ENCODE assay signal across 2 cellular contexts in the genomic region with DNA sequence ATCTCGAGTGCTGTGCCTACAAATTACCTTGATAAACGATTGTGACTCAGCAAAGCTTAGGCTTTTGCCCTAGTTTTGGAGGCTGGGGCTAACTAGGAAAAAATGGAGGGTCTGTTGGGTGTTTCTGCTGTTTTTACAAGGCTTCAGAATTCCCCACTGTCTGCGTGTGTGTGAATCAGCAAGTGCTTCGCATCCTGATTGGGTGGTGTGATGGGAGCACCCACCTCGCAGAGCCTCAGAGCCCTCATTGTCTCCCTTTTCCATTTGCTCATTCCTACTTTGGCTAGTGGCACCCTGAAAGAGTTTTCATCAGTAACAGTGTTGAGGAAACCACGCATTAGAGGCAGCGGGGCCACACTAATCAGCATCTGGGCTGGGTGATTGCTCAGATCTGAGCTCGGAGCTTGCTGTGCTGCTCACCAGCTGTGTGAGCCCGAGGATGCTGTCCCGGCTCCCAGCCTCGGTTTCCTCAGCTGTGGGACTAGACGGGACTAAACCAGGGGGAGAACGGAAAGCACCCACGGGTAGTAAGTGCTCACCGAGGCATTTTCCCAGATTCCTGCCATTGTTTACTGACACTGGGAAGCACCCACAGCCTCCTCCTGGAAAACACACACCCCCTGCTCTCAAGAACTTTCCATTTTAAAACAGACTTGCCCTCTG.
TF ChIP-seq lines count a peak whose summit lies in the region.

No MANE protein-coding gene starts in this region.

TF ChIP-seq in GM23338, 12 proteins besides CTCF, POLR2A, EP300 and RAD21 (continues in another document):
- TF ChIP-seq CREB1 (CRISPR knock-in tag; IDR thresholded peaks at IDR 0.05; ENCODE audit: low read depth), result no peak
- TF ChIP-seq EZH2 (IDR thresholded peaks at IDR 0.05; ENCODE audit: low read depth, unreplicated experiment), result no peak
- TF ChIP-seq, protein P1, sequence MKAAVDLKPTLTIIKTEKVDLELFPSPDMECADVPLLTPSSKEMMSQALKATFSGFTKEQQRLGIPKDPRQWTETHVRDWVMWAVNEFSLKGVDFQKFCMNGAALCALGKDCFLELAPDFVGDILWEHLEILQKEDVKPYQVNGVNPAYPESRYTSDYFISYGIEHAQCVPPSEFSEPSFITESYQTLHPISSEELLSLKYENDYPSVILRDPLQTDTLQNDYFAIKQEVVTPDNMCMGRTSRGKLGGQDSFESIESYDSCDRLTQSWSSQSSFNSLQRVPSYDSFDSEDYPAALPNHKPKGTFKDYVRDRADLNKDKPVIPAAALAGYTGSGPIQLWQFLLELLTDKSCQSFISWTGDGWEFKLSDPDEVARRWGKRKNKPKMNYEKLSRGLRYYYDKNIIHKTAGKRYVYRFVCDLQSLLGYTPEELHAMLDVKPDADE (IDR thresholded peaks at IDR 0.05), result no peak
- TF ChIP-seq JUNB (IDR thresholded peaks at IDR 0.05; ENCODE audit: unreplicated experiment), result no peak
- TF ChIP-seq POLR2AphosphoS5 (IDR thresholded peaks at IDR 0.05; ENCODE audit: low read depth), result no peak
- no peak for TF ChIP-seq ZNF114 (CRISPR knock-in tag; IDR thresholded peaks at IDR 0.05)
- TF ChIP-seq NANOG (IDR thresholded peaks at IDR 0.05; ENCODE audit: borderline replicate concordance), result no peak
- TF ChIP-seq, protein P2, sequence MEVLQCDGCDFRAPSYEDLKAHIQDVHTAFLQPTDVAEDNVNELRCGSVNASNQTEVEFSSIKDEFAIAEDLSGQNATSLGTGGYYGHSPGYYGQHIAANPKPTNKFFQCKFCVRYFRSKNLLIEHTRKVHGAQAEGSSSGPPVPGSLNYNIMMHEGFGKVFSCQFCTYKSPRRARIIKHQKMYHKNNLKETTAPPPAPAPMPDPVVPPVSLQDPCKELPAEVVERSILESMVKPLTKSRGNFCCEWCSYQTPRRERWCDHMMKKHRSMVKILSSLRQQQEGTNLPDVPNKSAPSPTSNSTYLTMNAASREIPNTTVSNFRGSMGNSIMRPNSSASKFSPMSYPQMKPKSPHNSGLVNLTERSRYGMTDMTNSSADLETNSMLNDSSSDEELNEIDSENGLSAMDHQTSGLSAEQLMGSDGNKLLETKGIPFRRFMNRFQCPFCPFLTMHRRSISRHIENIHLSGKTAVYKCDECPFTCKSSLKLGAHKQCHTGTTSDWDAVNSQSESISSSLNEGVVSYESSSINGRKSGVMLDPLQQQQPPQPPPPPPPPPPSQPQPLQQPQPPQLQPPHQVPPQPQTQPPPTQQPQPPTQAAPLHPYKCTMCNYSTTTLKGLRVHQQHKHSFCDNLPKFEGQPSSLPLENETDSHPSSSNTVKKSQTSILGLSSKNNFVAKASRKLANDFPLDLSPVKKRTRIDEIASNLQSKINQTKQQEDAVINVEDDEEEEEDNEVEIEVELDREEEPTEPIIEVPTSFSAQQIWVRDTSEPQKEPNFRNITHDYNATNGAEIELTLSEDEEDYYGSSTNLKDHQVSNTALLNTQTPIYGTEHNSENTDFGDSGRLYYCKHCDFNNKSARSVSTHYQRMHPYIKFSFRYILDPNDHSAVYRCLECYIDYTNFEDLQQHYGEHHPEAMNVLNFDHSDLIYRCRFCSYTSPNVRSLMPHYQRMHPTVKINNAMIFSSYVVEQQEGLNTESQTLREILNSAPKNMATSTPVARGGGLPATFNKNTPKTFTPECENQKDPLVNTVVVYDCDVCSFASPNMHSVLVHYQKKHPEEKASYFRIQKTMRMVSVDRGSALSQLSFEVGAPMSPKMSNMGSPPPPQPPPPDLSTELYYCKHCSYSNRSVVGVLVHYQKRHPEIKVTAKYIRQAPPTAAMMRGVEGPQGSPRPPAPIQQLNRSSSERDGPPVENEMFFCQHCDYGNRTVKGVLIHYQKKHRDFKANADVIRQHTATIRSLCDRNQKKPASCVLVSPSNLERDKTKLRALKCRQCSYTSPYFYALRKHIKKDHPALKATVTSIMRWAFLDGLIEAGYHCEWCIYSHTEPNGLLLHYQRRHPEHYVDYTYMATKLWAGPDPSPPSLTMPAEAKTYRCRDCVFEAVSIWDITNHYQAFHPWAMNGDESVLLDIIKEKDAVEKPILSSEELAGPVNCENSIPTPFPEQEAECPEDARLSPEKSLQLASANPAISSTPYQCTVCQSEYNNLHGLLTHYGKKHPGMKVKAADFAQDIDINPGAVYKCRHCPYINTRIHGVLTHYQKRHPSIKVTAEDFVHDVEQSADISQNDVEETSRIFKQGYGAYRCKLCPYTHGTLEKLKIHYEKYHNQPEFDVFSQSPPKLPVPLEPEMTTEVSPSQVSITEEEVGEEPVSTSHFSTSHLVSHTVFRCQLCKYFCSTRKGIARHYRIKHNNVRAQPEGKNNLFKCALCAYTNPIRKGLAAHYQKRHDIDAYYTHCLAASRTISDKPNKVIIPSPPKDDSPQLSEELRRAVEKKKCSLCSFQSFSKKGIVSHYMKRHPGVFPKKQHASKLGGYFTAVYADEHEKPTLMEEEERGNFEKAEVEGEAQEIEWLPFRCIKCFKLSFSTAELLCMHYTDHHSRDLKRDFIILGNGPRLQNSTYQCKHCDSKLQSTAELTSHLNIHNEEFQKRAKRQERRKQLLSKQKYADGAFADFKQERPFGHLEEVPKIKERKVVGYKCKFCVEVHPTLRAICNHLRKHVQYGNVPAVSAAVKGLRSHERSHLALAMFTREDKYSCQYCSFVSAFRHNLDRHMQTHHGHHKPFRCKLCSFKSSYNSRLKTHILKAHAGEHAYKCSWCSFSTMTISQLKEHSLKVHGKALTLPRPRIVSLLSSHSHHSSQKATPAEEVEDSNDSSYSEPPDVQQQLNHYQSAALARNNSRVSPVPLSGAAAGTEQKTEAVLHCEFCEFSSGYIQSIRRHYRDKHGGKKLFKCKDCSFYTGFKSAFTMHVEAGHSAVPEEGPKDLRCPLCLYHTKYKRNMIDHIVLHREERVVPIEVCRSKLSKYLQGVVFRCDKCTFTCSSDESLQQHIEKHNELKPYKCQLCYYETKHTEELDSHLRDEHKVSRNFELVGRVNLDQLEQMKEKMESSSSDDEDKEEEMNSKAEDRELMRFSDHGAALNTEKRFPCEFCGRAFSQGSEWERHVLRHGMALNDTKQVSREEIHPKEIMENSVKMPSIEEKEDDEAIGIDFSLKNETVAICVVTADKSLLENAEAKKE (CRISPR knock-in tag; IDR thresholded peaks at IDR 0.05), result no peak
- no peak for TF ChIP-seq ZNF331 (CRISPR knock-in tag; IDR thresholded peaks at IDR 0.05; ENCODE audit: low read depth)
- TF ChIP-seq EZH2phosphoT487 (IDR thresholded peaks at IDR 0.05; ENCODE audit: unreplicated experiment), result no peak
- no peak for TF ChIP-seq STAT1 (IDR thresholded peaks at IDR 0.05; ENCODE audit: unreplicated experiment)

TF ChIP-seq in K562, 482 proteins besides CTCF, POLR2A, EP300 and RAD21:
- TF ChIP-seq ZNF764 (CRISPR knock-in tag; IDR thresholded peaks at IDR 0.05; ENCODE audit: low read depth), result no peak
- TF ChIP-seq NR2C2 (CRISPR knock-in tag; IDR thresholded peaks at IDR 0.05), result no peak
- no peak for TF ChIP-seq NR2C2 (tag; IDR thresholded peaks at IDR 0.05)
- TF ChIP-seq NFE2 (IDR thresholded peaks at IDR 0.05; ENCODE audit: low read depth), result 0 out of 2 replicates have a peak, but pooled peaks have one; percentile 17
- TF ChIP-seq GABPB2 (CRISPR knock-in tag; conservative IDR thresholded peaks at IDR 0.05), result no peak
- TF ChIP-seq, protein P3, sequence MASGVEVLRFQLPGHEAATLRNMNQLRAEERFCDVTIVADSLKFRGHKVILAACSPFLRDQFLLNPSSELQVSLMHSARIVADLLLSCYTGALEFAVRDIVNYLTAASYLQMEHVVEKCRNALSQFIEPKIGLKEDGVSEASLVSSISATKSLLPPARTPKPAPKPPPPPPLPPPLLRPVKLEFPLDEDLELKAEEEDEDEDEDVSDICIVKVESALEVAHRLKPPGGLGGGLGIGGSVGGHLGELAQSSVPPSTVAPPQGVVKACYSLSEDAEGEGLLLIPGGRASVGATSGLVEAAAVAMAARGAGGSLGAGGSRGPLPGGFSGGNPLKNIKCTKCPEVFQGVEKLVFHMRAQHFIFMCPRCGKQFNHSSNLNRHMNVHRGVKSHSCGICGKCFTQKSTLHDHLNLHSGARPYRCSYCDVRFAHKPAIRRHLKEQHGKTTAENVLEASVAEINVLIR (CRISPR knock-in tag; IDR thresholded peaks at IDR 0.05), result no peak
- no peak for TF ChIP-seq ZNF263 (CRISPR knock-in tag; IDR thresholded peaks at IDR 0.05; ENCODE audit: borderline replicate concordance)
- TF ChIP-seq PURB (CRISPR knock-in tag; IDR thresholded peaks at IDR 0.05; ENCODE audit: low read depth), result no peak
- no peak for TF ChIP-seq SRSF1 (IDR thresholded peaks at IDR 0.05; ENCODE audit: low read depth, low read length)
TF ChIP-seq in K562: peak in this region for 1.
